In the genomic region with DNA sequence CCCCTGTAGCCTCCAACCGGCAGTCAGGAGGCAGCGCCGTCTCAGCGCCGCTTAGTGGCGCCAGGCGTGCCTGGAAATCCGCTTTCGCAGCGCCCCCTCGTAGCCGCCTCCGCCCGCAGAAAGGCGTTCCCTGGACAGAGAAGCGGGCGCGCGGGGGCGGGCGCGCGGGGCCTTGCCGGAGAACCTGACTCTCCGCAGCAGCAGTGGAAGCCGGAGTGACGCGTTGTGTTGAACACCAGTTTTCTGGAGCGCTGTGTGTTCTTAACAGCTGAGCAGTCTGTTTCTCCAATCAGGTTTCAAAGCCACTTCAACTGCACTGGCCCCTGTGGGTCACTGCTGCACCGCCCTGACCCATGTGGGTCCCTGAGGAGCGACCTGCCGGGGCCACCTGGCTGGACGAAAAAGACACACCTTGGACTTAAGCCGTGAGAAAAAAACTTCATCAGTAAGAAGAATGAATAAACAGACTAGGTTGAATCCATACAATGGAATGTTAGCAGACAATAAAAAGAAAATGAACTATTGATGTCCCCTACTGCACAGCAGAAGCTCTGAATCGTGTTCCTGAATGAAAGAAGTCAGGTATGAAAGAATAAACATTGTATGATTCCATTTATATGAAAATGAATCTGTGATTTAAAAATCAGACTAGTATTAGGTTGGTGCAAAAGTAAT, we compare ENCODE assay signal across 8 cellular contexts. TPM values are rescaled to one million over a fixed set of nuclear protein-coding genes. Genes with fewer than 3 reads are reported as not detected.
DNase-seq lines count a peak whose midpoint lies in the region; ATAC-seq, FAIRE-seq and TF ChIP-seq lines count a peak whose summit lies in the region.
"Not testable (repeated sequence)": the region's sequence is repeated elsewhere in the genome, so short reads cannot be mapped to it uniquely, and the experiment has no call there.

No MANE protein-coding gene starts in this region.

- not testable (repeated sequence) for H3K79me2 ChIP-seq in GM12878 (ENCODE audit: control insufficient read depth, insufficient read depth, low read length)

- not testable (repeated sequence) for TF ChIP-seq CTCF in GM12878 (IDR thresholded peaks at IDR 0.05 in 2 of 3, conservative IDR thresholded peaks at IDR 0.05 in 1 of 3; ENCODE audit: control insufficient read depth in 2 of 3, extremely low read depth in 1 of 3, insufficient read depth in 1 of 3, low read depth in 3 of 3, low read length in 3 of 3); fibroblast of the aortic adventitia (IDR thresholded peaks at IDR 0.05; ENCODE audit: insufficient read depth, low read length)
- peak in 2 of 4 donors; percentile 19 to 24 for TF ChIP-seq CTCF in right lobe of liver (IDR thresholded peaks at IDR 0.05)

- not testable (repeated sequence) for H2AFZ ChIP-seq in GM12878 (ENCODE audit: control insufficient read depth, low read depth, low read length)

- DNase-seq in Daoy (ENCODE audit: low read depth) (peak; percentile 54), fibroblast of the aortic adventitia (ENCODE audit: low read depth) (peak; percentile 65), renal cortical epithelial cell (ENCODE audit: low read depth) (peak; percentile 3)
- not testable (repeated sequence) for DNase-seq in GM12878 (ENCODE audit: low read depth, low spot score); right lobe of liver; aorta

- FAIRE-seq in GM12878 (lab: Jason Lieb, UNC) = not testable (repeated sequence)

- not testable (repeated sequence) for H4K20me1 ChIP-seq in GM12878 (ENCODE audit: control insufficient read depth, insufficient read depth)

- H3K27me3 ChIP-seq in GM12878 (replicated peaks in 1 of 2; ENCODE audit: control insufficient read depth in 2 of 2, insufficient read depth in 2 of 2, low read length in 1 of 2); right lobe of liver; aorta (ENCODE audit: control insufficient read depth in 1 of 2, insufficient read depth in 2 of 2, low read length in 1 of 2): not testable (repeated sequence)

- BruUV-seq in GM12878 (replicated peaks; lab: Mats Ljungman, UMichigan) = not testable (repeated sequence)

- not testable (repeated sequence) for H3K4me3 ChIP-seq in GM12878; right lobe of liver; aorta (ENCODE audit: low read length in 2 of 2)
- peak overlapping the region; percentile 66 for H3K4me3 ChIP-seq in fibroblast of the aortic adventitia (ENCODE audit: low read depth, low read length)

- CTCF ChIA-PET in GM12878 (lab: Yijun Ruan, JAX) = not testable (repeated sequence)

- not testable (repeated sequence) for H3K4me2 ChIP-seq in GM12878 (ENCODE audit: control insufficient read depth, insufficient read depth)

- H3K4me1 ChIP-seq in GM12878 (ENCODE audit: control insufficient read depth, insufficient read depth, low read length); right lobe of liver; aorta (ENCODE audit: control insufficient read depth in 1 of 2, insufficient read depth in 2 of 2, low read length in 2 of 2): not testable (repeated sequence)

- SMC1A ChIA-PET in GM12878 (lab: Charles Lee; ENCODE audit: uncharacterized antibody, unreplicated experiment) = not testable (repeated sequence)

- not testable (repeated sequence) for TF ChIP-seq RAD21 in GM12878 (IDR thresholded peaks at IDR 0.05; ENCODE audit: insufficient read depth, low read depth, low read length)

- ATAC-seq in HG03521 (IDR thresholded peaks at IDR 0.05; ENCODE audit: unreplicated experiment) = peak; percentile 42
- ATAC-seq in SK-N-SH treated with all-trans-retinoic acid at 6 μM for 48 hours = peak; percentile 90
- ATAC-seq in GM12878 = peak; percentile 80
- peak; percentile 89 to 96 (median 91) for ATAC-seq in right lobe of liver
- peak; percentile 92 for ATAC-seq in aorta (ENCODE audit: low FRiP score)

- RAD21 ChIA-PET in GM12878 (lab: Charles Lee; ENCODE audit: unreplicated experiment) = not testable (repeated sequence)

- not testable (repeated sequence) for H3K9ac ChIP-seq in GM12878 (ENCODE audit: control insufficient read depth, insufficient read depth, low read length)

- intact Hi-C loops in GM12878 (cut with micrococcal nuclease; ENCODE audit: unreplicated experiment); right lobe of liver (cut with DNase I); aorta (cut with DNase I): not testable (repeated sequence)

- H3K36me3 ChIP-seq in GM12878 (ENCODE audit: control insufficient read depth in 2 of 2, insufficient read depth in 2 of 2, low read length in 1 of 2); right lobe of liver; aorta (ENCODE audit: control insufficient read depth in 1 of 2, insufficient read depth in 2 of 2, low read length in 1 of 2): not testable (repeated sequence)

- not testable (repeated sequence) for H3K27ac ChIP-seq in GM12878 (ENCODE audit: control insufficient read depth, insufficient read depth); right lobe of liver; aorta (ENCODE audit: low read depth in 1 of 2, low read length in 2 of 2)

- in situ Hi-C loops in GM12878 (cut with MboI) = not testable (repeated sequence)

- POLR2A ChIA-PET in GM12878 (lab: Charles Lee) = not testable (repeated sequence)

- TF ChIP-seq EP300 in GM12878 (IDR thresholded peaks at IDR 0.05; ENCODE audit: borderline replicate concordance in 1 of 2, control insufficient read depth in 1 of 2, low read depth in 2 of 2, low read length in 2 of 2) = not testable (repeated sequence)

- TF ChIP-seq POLR2A in GM12878 (IDR thresholded peaks at IDR 0.05; ENCODE audit: low read depth, low read length); right lobe of liver (IDR thresholded peaks at IDR 0.05): not testable (repeated sequence)

- WGBS in GM12878 (ENCODE audit: insufficient coverage, insufficient replicate concordance, low lambda C conversion rate, missing lambda C conversion rate) = 3% methylated on average over 7 of the region's 35 CpGs
- WGBS in right lobe of liver (ENCODE audit: insufficient coverage, low coverage, low lambda C conversion rate, missing lambda C conversion rate) = 8% methylated on average over 6 of the region's 35 CpGs
- WGBS in aorta, 2 donors = 4 to 6% methylated on average over 7 to 11 of the region's 35 CpGs

- not testable (repeated sequence) for H3K9me3 ChIP-seq in GM12878 (replicated peaks; ENCODE audit: control insufficient read depth, insufficient read depth, low read length); right lobe of liver; aorta (ENCODE audit: control insufficient read depth, low read length)

RNA-seq across cellular contexts. Expression of a gene that starts 22.8 kb away (rescaled TPM):
- total RNA-seq in Daoy (2014; rRNA removed; shearing (Covaris generic)) = 26.7 and 38.1 TPM in 2 replicates
- total RNA-seq in GM12878 (2013; cell fraction: nucleolus; rRNA removed) = not detected in 2 replicates
- 0.44 TPM in 1 of 2 replicates, not detected in the other for total RNA-seq in GM12878 (2014; rRNA removed)
- 0.14 and 0.18 TPM in 2 replicates for total RNA-seq in GM12878 (2014; rRNA removed; fragmentation: Illumina TruSeq; extraction: Trizol)
- total RNA-seq in GM12878 (2021) = not detected in 2 replicates
- polyA plus RNA-seq in GM12878 (2011; ENCODE audit: low read depth) = not detected
- 0.04 TPM in 1 of 2 replicates, not detected in the other for polyA plus RNA-seq in GM12878 (2011; rRNA removed)
- 0.07 and 0.12 TPM in 2 replicates for polyA plus RNA-seq in GM12878 (2011; cell fraction: cytosol; rRNA removed)
- 0.39 TPM in 1 of 2 replicates, not detected in the other for polyA plus RNA-seq in GM12878 (2011; cell fraction: nucleus; rRNA removed)
- 0.14 and 0.34 TPM in 2 replicates for polyA plus RNA-seq in GM12878 (2012)
- polyA plus RNA-seq in GM12878 (2014; fragmentation: Illumina TruSeq; extraction: Trizol) = 0.22 and 0.36 TPM in 2 replicates
- polyA plus RNA-seq in GM12878 (2014; fragmentation: Nextera tagmentation; extraction: Ambion mirVana) = under 1 TPM in 1 of 2 experiments, not detected in 1; 0.24 TPM
- polyA plus RNA-seq in GM12878 (2014; rRNA removed) = 0.49 TPM in 1 of 2 replicates, not detected in the other
- polyA plus RNA-seq in GM12878 (2016; fragmentation: Nextera tagmentation; extraction: Ambion mirVana) = under 1 TPM; 0.21 to 0.29 TPM
- 0.15 TPM in 1 of 2 replicates, not detected in the other for polyA minus RNA-seq in GM12878 (2011; rRNA and poly(A)+ RNA removed)
- polyA minus RNA-seq in GM12878 (2011; cell fraction: cytosol; rRNA and poly(A)+ RNA removed) = not detected in 2 replicates
- polyA minus RNA-seq in GM12878 (2011; cell fraction: nucleus; rRNA and poly(A)+ RNA removed) = 0.24 TPM in 1 of 2 replicates, not detected in the other
- total RNA-seq in fibroblast of the aortic adventitia (ENCODE audit: low replicate concordance) = 1.2 TPM in 1 of 2 replicates, not detected in the other
- 1 to 10 TPM in 1 of 6 experiments, under 1 TPM in 3, not detected in 2; 0.25 to 1.2 (median 0.45) TPM for total RNA-seq in right lobe of liver
- total RNA-seq in renal cortical epithelial cell = 1.6 TPM in 1 of 2 replicates, not detected in the other
- not detected for total RNA-seq in aorta
- polyA plus RNA-seq in aorta = under 1 TPM in 1 of 2 donors, not detected in 1; 0.13 TPM

Comparison
In these comparisons a context has a peak if more than half of its experiments do, and no peak if none do; other contexts are left out.
1. ATAC-seq: peak in every context shown above with its lines; median percentile 92 in aorta; 91 in right lobe of liver; 90 in SK-N-SH treated with all-trans-retinoic acid at 6 μM for 48 hours; 80 in GM12878; 42 in HG03521.
2. RNA of a gene that starts 22.8 kb away (total RNA-seq): 26.7 to 38.1 TPM in Daoy; 0.25 to 1.2 TPM in right lobe of liver, not detected in aorta, 0.14 to 0.44 TPM in GM12878, 1.6 TPM in renal cortical epithelial cell and 1.2 TPM in fibroblast of the aortic adventitia; every median in the first group is over 10 times any median in the second.